In the genomic region with DNA sequence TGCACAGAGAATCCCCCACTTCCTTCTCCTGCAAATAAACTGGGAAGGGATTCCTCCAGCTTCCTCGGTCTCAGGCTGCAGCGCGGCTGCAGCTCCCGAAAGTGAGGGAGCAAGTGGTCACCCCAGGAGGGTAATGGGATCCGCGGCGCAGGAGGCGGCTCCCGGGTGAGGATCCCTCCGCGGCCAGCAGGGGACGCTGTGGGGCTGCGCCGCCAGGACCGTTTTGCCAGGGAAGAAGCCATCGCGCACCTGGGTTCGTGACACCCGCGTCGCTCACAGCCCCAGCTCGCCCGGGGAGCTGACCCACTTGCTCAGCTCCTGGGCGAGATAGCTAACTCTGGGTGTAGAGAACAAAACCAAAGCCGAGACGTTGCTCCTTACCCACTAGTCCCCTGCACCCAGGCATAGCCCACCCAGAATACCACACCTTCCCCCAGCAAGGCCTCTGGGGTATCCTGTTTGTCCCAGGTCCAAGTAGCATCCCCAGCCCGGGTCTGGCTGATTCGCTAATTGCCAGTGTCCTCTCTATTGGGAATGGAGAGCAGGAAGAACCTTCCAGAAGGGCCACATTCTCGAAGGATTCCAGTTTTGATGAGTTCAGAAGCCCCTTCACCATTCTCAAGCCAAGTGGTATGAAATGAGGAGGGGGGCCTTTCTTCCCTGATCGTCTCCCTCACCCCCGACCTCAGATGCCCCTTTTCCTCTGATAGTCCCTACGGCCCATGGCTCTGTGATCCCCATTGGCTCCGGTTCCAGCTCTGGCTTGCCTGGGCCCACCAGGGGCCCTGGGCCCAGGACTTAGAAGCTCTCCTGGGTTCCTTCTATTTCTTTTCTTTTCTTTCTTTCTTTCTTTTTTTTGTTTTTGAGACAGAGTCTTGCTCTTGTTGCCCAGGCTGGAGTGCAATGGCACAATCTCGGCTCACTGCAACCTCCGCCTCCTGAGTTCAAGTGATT, we compare ENCODE assay signal across 8 cellular contexts. TPM values are rescaled to one million over a fixed set of nuclear protein-coding genes. Genes with fewer than 3 reads are reported as not detected.
DNase-seq lines count a peak whose midpoint lies in the region; ATAC-seq, FAIRE-seq and TF ChIP-seq lines count a peak whose summit lies in the region.

No MANE protein-coding gene starts in this region.

- FAIRE-seq in kidney (lab: Jason Lieb, UNC) = no peak

- peaks cover 0 to 7% (median 0%) of the 10 kb centered on the region in 5 experiments for H3K9me3 Mint-ChIP-seq in brain

- H3K36me3 ChIP-seq in kidney (ENCODE audit: control insufficient read depth in 1 of 2, insufficient read depth in 2 of 2, low read length in 2 of 2) = no peaks in the 10 kb centered on the region

- no peak overlapping the region for H3K27ac ChIP-seq in VCaP
- H3K27ac ChIP-seq in kidney (ENCODE audit: low read depth in 2 of 2, low read length in 2 of 2) = no peak overlapping the region

- TF ChIP-seq CTCF in VCaP (conservative IDR thresholded peaks at IDR 0.05) (peak; percentile 100), brain (conservative IDR thresholded peaks at IDR 0.05) (peak; percentile 99 to 100), kidney (IDR thresholded peaks at IDR 0.05; ENCODE audit: borderline replicate concordance, extremely low read depth, insufficient read depth) (peak; percentile 100)

- no peaks in the 10 kb centered on the region for H3K9me3 ChIP-seq in kidney (ENCODE audit: control insufficient read depth in 1 of 2, low read length in 2 of 2)

- DNase-seq in SIG-M5 treated with dmso at 0.1 percent for 504 hours (lab: John Stamatoyannopoulos, UW; ENCODE audit: unreplicated experiment) (peak; percentile 46), SIG-M5 (lab: John Stamatoyannopoulos, UW) (no peak), NCI-H1436 (lab: John Stamatoyannopoulos, UW) (peak; percentile 85), kidney (peak; percentile 88)
- peak; percentile 72 to 76 for DNase-seq in stimulated activated CD4-positive, alpha-beta T cell treated with anti-CD3 and anti-CD28 coated beads, Interleukin-1b, Interleukin-23, amount 100 ng/mL, for 4 hours (ENCODE audit: low read depth in 2 of 2)

- no peaks in the 10 kb centered on the region for H3K36me3 Mint-ChIP-seq in brain

- ATAC-seq in HG02840 (IDR thresholded peaks at IDR 0.05; ENCODE audit: low FRiP score, unreplicated experiment) = no peak

- H3K9ac ChIP-seq in kidney (ENCODE audit: low read length in 2 of 2) = no peak overlapping the region

- H3K4me3 Mint-ChIP-seq in brain = peak overlapping the region in 4 of 5 experiments; percentile 56 to 67 (median 65)

- H3K27me3 Mint-ChIP-seq in brain = peaks cover 15% of the 10 kb centered on the region

- H3K4me1 ChIP-seq in kidney (ENCODE audit: control insufficient read depth in 1 of 2, insufficient read depth in 1 of 2, low read depth in 1 of 2, low read length in 2 of 2) = peaks cover 6 to 16% of the 10 kb centered on the region in 2 donors

- peaks cover 36% of the 10 kb centered on the region for H3K4me1 Mint-ChIP-seq in brain

- no peak overlapping the region for H3K4me3 ChIP-seq in kidney (ENCODE audit: low read length in 2 of 2)

- intact Hi-C loops in kidney (cut with DNase I) = no loop called here

- peak overlapping the region in 2 of 5 experiments; percentile 65 to 88 for H3K27ac Mint-ChIP-seq in brain

RNA-seq across cellular contexts. Expression of a gene that starts 14.1 kb away (rescaled TPM):
- polyA plus RNA-seq in brain (ENCODE audit: insufficient read depth, low read depth, low replicate concordance) (6.8 TPM), kidney (ENCODE audit: insufficient read depth, low read depth, low replicate concordance) (6.7 TPM)
- 12.6 TPM for total RNA-seq in kidney

RNA-seq across cellular contexts. Expression of a gene that starts 16.5 kb away (rescaled TPM):
- polyA plus RNA-seq in brain (ENCODE audit: insufficient read depth, low read depth, low replicate concordance) = 9.9 TPM
- total RNA-seq in kidney = 2.2 TPM
- not detected for polyA plus RNA-seq in kidney (ENCODE audit: insufficient read depth, low read depth, low replicate concordance)

RNA-seq across cellular contexts. Expression of a gene that starts 22.1 kb away (rescaled TPM):
- polyA plus RNA-seq in brain (ENCODE audit: insufficient read depth, low read depth, low replicate concordance) (6.7 TPM), kidney (ENCODE audit: insufficient read depth, low read depth, low replicate concordance) (6.8 TPM)
- total RNA-seq in kidney = 58.6 TPM

RNA-seq across cellular contexts. Expression of a gene that starts 56.0 kb away (rescaled TPM):
- polyA plus RNA-seq in brain (ENCODE audit: insufficient read depth, low read depth, low replicate concordance) (not detected), kidney (ENCODE audit: insufficient read depth, low read depth, low replicate concordance) (not detected)
- not detected for total RNA-seq in kidney
